16 cellular contexts compared by ENCODE assay signal in the genomic region with DNA sequence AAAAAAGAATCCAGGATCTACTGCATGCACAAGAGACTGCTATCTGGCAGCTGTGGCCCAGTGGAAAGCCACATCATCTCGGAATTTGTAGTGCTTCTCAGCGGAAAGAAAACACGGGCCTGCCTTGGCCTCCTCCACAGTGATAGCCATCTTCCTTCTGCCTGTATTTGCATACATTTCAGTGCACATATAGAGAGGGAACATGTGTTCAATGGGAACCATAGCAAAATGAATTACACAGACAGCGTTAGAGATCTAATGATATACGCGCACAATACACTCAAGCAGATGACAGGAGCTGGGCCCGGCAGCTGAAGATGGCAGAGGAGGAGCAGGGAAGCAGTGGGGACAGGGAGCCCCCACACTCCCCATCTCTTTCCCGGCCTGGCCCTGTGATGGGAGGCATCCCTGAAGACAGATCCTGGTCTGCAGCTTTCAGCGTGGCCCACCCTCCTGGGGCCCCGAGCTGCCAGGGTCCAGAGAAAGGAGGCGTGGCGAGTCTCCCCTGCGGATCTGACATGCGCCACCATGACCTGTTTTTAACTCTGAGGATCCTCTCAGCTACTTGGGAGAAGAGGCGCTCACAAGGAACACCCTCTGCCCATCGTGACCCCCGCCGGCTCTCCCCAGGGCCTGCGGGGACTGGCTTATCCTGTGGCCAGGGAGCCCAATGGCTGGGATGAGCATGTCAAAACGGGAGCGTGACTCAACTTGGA.
"Had no signal": no experiment of that assay in that cellular context is flagged by ENCODE, and none has a peak within 500 bp of the region (broad histone marks: within the 10 kb centered on the region; RNA-seq: fewer than 3 reads in every experiment).

No MANE protein-coding gene starts in this region.

- H3K27me3 Mint-ChIP-seq: activated CD4-positive, alpha-beta T cell treated with anti-CD3 and anti-CD28 coated beads, Interleukin-2, amount 10 ng/mL, durations not matched to agents 7 days and 5 days; activated naive CD8-positive, alpha-beta T cell treated with anti-CD3 and anti-CD28 coated beads, Interleukin-2, amount 10 ng/mL, durations not matched to agents 7 days and 5 days had no signal

- H3K4me1 ChIP-seq: breast epithelium, foreskin keratinocyte, upper lobe of right lung had no signal

- ATAC-seq: foreskin keratinocyte had no signal

- H3K27me3 ChIP-seq: breast epithelium, foreskin keratinocyte, ovary, stomach, upper lobe of right lung had no signal

- H3K4me3 Mint-ChIP-seq: activated CD4-positive, alpha-beta T cell treated with anti-CD3 and anti-CD28 coated beads, Interleukin-2, amount 10 ng/mL, durations not matched to agents 7 days and 5 days; activated naive CD8-positive, alpha-beta T cell treated with anti-CD3 and anti-CD28 coated beads, Interleukin-2, amount 10 ng/mL, durations not matched to agents 7 days and 5 days; activated T-helper 1 cell treated with anti-CD3 and anti-CD28 coated beads, Interleukin-12 subunit alpha, Interleukin-12 subunit beta, Interleukin-2, Interleukin-4 antibody, amounts not matched to agents 30 ng/mL and 10 ng/mL and 1 ng/mL, durations not matched to agents 14 hours and 24 hours and 36 hours; mesothelial cell of epicardium had no signal

- H3K9me3 Mint-ChIP-seq: activated CD4-positive, alpha-beta T cell treated with anti-CD3 and anti-CD28 coated beads, Interleukin-2, amount 10 ng/mL, durations not matched to agents 7 days and 5 days; activated naive CD8-positive, alpha-beta T cell treated with anti-CD3 and anti-CD28 coated beads, Interleukin-2, amount 10 ng/mL, durations not matched to agents 7 days and 5 days; activated T-helper 1 cell treated with anti-CD3 and anti-CD28 coated beads, Interleukin-12 subunit alpha, Interleukin-12 subunit beta, Interleukin-2, Interleukin-4 antibody, amounts not matched to agents 30 ng/mL and 10 ng/mL and 1 ng/mL, durations not matched to agents 14 hours and 24 hours and 36 hours; mesothelial cell of epicardium had no signal

- H3K36me3 Mint-ChIP-seq: activated naive CD8-positive, alpha-beta T cell treated with anti-CD3 and anti-CD28 coated beads, Interleukin-2, amount 10 ng/mL, durations not matched to agents 7 days and 5 days; mesothelial cell of epicardium had no signal

- H3K27ac Mint-ChIP-seq: activated CD4-positive, alpha-beta T cell treated with anti-CD3 and anti-CD28 coated beads, Interleukin-2, amount 10 ng/mL, durations not matched to agents 7 days and 5 days; activated naive CD8-positive, alpha-beta T cell treated with anti-CD3 and anti-CD28 coated beads, Interleukin-2, amount 10 ng/mL, durations not matched to agents 7 days and 5 days; activated T-helper 1 cell treated with anti-CD3 and anti-CD28 coated beads, Interleukin-12 subunit alpha, Interleukin-12 subunit beta, Interleukin-2, Interleukin-4 antibody, amounts not matched to agents 30 ng/mL and 10 ng/mL and 1 ng/mL, durations not matched to agents 14 hours and 24 hours and 36 hours; mesothelial cell of epicardium had no signal

- H3K9me3 ChIP-seq: breast epithelium, ovary, stomach, thoracic aorta, upper lobe of right lung had no signal

- H3K36me3 ChIP-seq: breast epithelium, ovary, stomach, thoracic aorta, upper lobe of right lung had no signal

- DNase-seq: activated CD4-positive, alpha-beta T cell treated with anti-CD3 and anti-CD28 coated beads, Interleukin-2, amount 10 ng/mL, durations not matched to agents 7 days and 5 days; activated CD4-positive, CD25-positive, alpha-beta regulatory T cell; activated CD8-positive, alpha-beta memory T cell treated with anti-CD3 and anti-CD28 coated beads for 24 hours; activated naive CD4-positive, alpha-beta T cell; activated naive CD8-positive, alpha-beta T cell treated with anti-CD3 and anti-CD28 coated beads, Interleukin-2, amount 10 ng/mL, durations not matched to agents 7 days and 5 days; effector memory CD4-positive, alpha-beta T cell; head of caudate nucleus; ovary; stimulated activated CD4-positive, alpha-beta T cell treated with anti-CD3 and anti-CD28 coated beads, Interleukin-1b, Interleukin-23, amount 100 ng/mL, for 48 hours; stomach; upper lobe of right lung had no signal

- H3K27ac ChIP-seq: breast epithelium, foreskin keratinocyte, ovary, stomach, thoracic aorta, upper lobe of right lung had no signal

- H3K4me3 ChIP-seq: breast epithelium, ovary, stomach, thoracic aorta, upper lobe of right lung had no signal
